8 cellular contexts compared by ENCODE assay signal in genomic region chr1:169892819-169893644, GRCh38. TPM values are rescaled to one million over a fixed set of nuclear protein-coding genes. Genes with fewer than 3 reads are reported as not detected.
A peak's percentile ranks its signal among the peaks of the same experiment; 100 is the strongest.
DNase-seq lines count a peak whose midpoint lies in the region; ATAC-seq and TF ChIP-seq lines count a peak whose summit lies in the region.

No MANE protein-coding gene starts in this region.

- H3K27ac ChIP-seq in ACC112 (ENCODE audit: low read depth, low read length) (peak overlapping the region; percentile 25; the same call in 1 of the 2 replicates), VCaP (peak overlapping the region; percentile 99), esophagus (ENCODE audit: low read depth in 2 of 2, low read length in 1 of 2) (peak overlapping the region; percentile 95 to 97), upper lobe of right lung (peak overlapping the region; percentile 99)
- peak overlapping the region; percentile 95 for H3K27ac ChIP-seq in naive thymus-derived CD4-positive, alpha-beta T cell (ENCODE audit: low read depth, low read length)

- H3K4me1 Mint-ChIP-seq in naive thymus-derived CD4-positive, alpha-beta T cell, result peaks cover 30 to 58% (median 53%) of the 10 kb centered on the region in 7 donors

- peak overlapping the region; percentile 88 to 100 (median 99) for H3K27ac Mint-ChIP-seq in naive thymus-derived CD4-positive, alpha-beta T cell

- ATAC-seq in GM18511 (IDR thresholded peaks at IDR 0.05; ENCODE audit: unreplicated experiment), result peak; percentile 12
- ATAC-seq in HG03469 (IDR thresholded peaks at IDR 0.05; ENCODE audit: unreplicated experiment), result peak; percentile 31
- ATAC-seq in naive thymus-derived CD4-positive, alpha-beta T cell, result no peak
- ATAC-seq in upper lobe of right lung, result peak; percentile 15
- ATAC-seq in GM18867 (IDR thresholded peaks at IDR 0.05; ENCODE audit: unreplicated experiment), result no peak

- H3K4me1 ChIP-seq in ACC112 (ENCODE audit: control insufficient read depth, insufficient read depth, low read length, unreplicated experiment) (peaks cover 18% of the 10 kb centered on the region), esophagus (ENCODE audit: control insufficient read depth in 2 of 2, insufficient read depth in 2 of 2, low read length in 1 of 2) (peaks cover 2 to 5% of the 10 kb centered on the region in 2 donors), upper lobe of right lung (peaks cover 27% of the 10 kb centered on the region)
- H3K4me1 ChIP-seq in naive thymus-derived CD4-positive, alpha-beta T cell (ENCODE audit: control insufficient read depth in 2 of 2, insufficient read depth in 2 of 2, low read length in 2 of 2), result peaks cover 25 to 28% of the 10 kb centered on the region in 2 donors

- DNase-seq in naive thymus-derived CD4-positive, alpha-beta T cell, result peak in 2 of 9 donors; percentile 18 to 33
- DNase-seq in upper lobe of right lung, result peak; percentile 80

- H3K4me3 ChIP-seq in ACC112 (ENCODE audit: low read depth, low read length), result peak overlapping the region; percentile 82
- peak overlapping the region; percentile 77 to 98 for H3K4me3 ChIP-seq in esophagus (ENCODE audit: low read depth in 1 of 2, low read length in 2 of 2)
- H3K4me3 ChIP-seq in naive thymus-derived CD4-positive, alpha-beta T cell (ENCODE audit: low read length), result peak overlapping the region; percentile 77
- peak overlapping the region; percentile 83 for H3K4me3 ChIP-seq in upper lobe of right lung

- TF ChIP-seq CTCF in VCaP (conservative IDR thresholded peaks at IDR 0.05) (no peak), upper lobe of right lung (IDR thresholded peaks at IDR 0.05) (no peak)

- peaks cover 0 to 11% (median 8%) of the 10 kb centered on the region in 5 donors for H3K36me3 Mint-ChIP-seq in naive thymus-derived CD4-positive, alpha-beta T cell

- peak overlapping the region; percentile 84 for H2AFZ ChIP-seq in ACC112 (ENCODE audit: low read length, unreplicated experiment)

- H3K27me3 ChIP-seq in ACC112 (ENCODE audit: insufficient read depth, low read length) (no peaks in the 10 kb centered on the region), esophagus (ENCODE audit: control insufficient read depth in 1 of 2, insufficient read depth in 2 of 2, low read length in 2 of 2) (no peaks in the 10 kb centered on the region), upper lobe of right lung (no peaks in the 10 kb centered on the region)
- no peaks in the 10 kb centered on the region for H3K27me3 ChIP-seq in naive thymus-derived CD4-positive, alpha-beta T cell (ENCODE audit: control insufficient read depth in 2 of 2, insufficient read depth in 2 of 2, low read length in 2 of 2)

- POLR2A ChIA-PET in naive thymus-derived CD4-positive, alpha-beta T cell (lab: Charles Lee), result interaction anchor here (0.8 to 2.8 kb wide), 16 partner anchors 10 to 1889 kb away, joined by 3 to 21 read pairs (median 4); partner anchors contain the start of genes BLZF1, FMO4, GORAB and KIFAP3

- no peaks in the 10 kb centered on the region for H3K9me3 Mint-ChIP-seq in naive thymus-derived CD4-positive, alpha-beta T cell

- H3K36me3 ChIP-seq in ACC112 (ENCODE audit: insufficient read depth, low read length), result peaks cover 3% of the 10 kb centered on the region; the same call in 1 of the 2 replicates
- peaks cover 0 to 1% of the 10 kb centered on the region in 2 donors for H3K36me3 ChIP-seq in esophagus (ENCODE audit: control insufficient read depth in 2 of 2, insufficient read depth in 2 of 2, low read length in 1 of 2)
- peaks cover 4 to 7% (median 4%) of the 10 kb centered on the region in 3 experiments for H3K36me3 ChIP-seq in naive thymus-derived CD4-positive, alpha-beta T cell (ENCODE audit: control insufficient read depth in 2 of 3, insufficient read depth in 3 of 3, low read length in 3 of 3)
- H3K36me3 ChIP-seq in upper lobe of right lung, result peaks cover 8% of the 10 kb centered on the region

- intact Hi-C loops in naive thymus-derived CD4-positive, alpha-beta T cell (cut with micrococcal nuclease), result loop anchor here (1.0 to 10.0 kb wide), 16 partner anchors 99 to 1949 kb away; partner anchors contain the start of genes VAMP4 (in 2 of the 2), BLZF1 (in 1 of the 2), DNM3 (in 1 of the 2) and F5 (in 1 of the 2)
- intact Hi-C loops in upper lobe of right lung (cut with DNase I), result no loop called here

- CTCF ChIA-PET in naive thymus-derived CD4-positive, alpha-beta T cell (lab: Charles Lee), result interaction anchor here (1.1 to 1.2 kb wide), 2 partner anchors 182 to 1592 kb away, joined by 3 read pairs; partner anchors contain the start of genes KIFAP3 and PRRC2C

- H3K79me2 ChIP-seq in ACC112 (ENCODE audit: control insufficient read depth, insufficient read depth, low read length, unreplicated experiment), result peaks cover 43% of the 10 kb centered on the region

- WGBS in esophagus, 2 donors, result 1% methylated on average over 34 to 52 of the region's 52 CpGs

- peaks cover 0 to 14% (median 4%) of the 10 kb centered on the region in 5 donors for H3K27me3 Mint-ChIP-seq in naive thymus-derived CD4-positive, alpha-beta T cell

- H3K4me3 Mint-ChIP-seq in naive thymus-derived CD4-positive, alpha-beta T cell, result peak overlapping the region; percentile 82 to 97 (median 92)

- H3K9me3 ChIP-seq in esophagus (ENCODE audit: control insufficient read depth in 2 of 2, insufficient read depth in 1 of 2, low read depth in 1 of 2, low read length in 1 of 2) (no peaks in the 10 kb centered on the region), upper lobe of right lung (no peaks in the 10 kb centered on the region)
- no peaks in the 10 kb centered on the region for H3K9me3 ChIP-seq in naive thymus-derived CD4-positive, alpha-beta T cell (ENCODE audit: control insufficient read depth in 2 of 3, low read length in 3 of 3)

RNA-seq across cellular contexts. Expression of gene SCYL3, which starts 0.7 kb away (rescaled TPM):
- 1 to 10 TPM; 3.8 to 5.3 TPM for polyA plus RNA-seq in esophagus
- 10 to 100 TPM in 4 of 5 experiments, 1 to 10 TPM in 1; 9.5 to 22.7 (median 17.3) TPM for total RNA-seq in naive thymus-derived CD4-positive, alpha-beta T cell
- polyA plus RNA-seq in naive thymus-derived CD4-positive, alpha-beta T cell, result 10 to 100 TPM; 12.3 to 19.6 TPM
- total RNA-seq in upper lobe of right lung, result 12.0 TPM

Comparison
In these comparisons a context has a peak if more than half of its experiments do, and no peak if none do; other contexts are left out.
1. H3K27ac ChIP-seq: peak in every context shown above with its lines; median percentile 99 in VCaP; 99 in upper lobe of right lung; 96 in esophagus; 95 in naive thymus-derived CD4-positive, alpha-beta T cell; 25 in ACC112.
2. ATAC-seq: peak in GM18511 (single experiment), HG03469 (single experiment) and upper lobe of right lung (single experiment); none in naive thymus-derived CD4-positive, alpha-beta T cell (single experiment) and GM18867 (single experiment).
3. Peak in every context shown above with its lines, with median percentiles within 50 percentile points of each other: H3K4me3 ChIP-seq.